In the genomic region with DNA sequence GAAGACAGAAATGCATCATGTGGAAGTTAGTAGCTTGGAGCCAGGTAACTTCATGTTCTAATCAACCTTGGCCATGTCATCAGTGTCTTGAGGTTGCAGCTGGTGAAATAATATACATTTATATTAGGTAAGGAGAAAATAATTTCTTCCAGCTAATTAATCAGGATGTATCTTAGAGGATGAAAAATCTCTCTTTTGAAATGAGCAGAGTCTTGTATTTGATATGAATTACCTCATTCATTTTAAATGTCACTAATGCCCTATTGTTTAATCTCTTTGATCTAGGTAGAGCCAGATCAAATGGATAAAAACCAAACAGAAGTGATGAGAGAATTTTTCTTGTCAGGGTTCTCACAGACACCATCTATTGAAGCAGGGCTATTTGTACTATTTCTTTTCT, we compare ENCODE assay signal across 12 cellular contexts. TPM values are rescaled to one million over a fixed set of nuclear protein-coding genes. Genes with fewer than 3 reads are reported as not detected.
"Had no signal": no experiment of that assay in that cellular context is flagged by ENCODE, and none has a peak within 500 bp of the region (broad histone marks: within the 10 kb centered on the region; RNA-seq: fewer than 3 reads in every experiment).

Gene OR4Q2, plus strand, starts transcription at position 301 of the 400 bp plus-strand sequence.

- FAIRE-seq: H1, H54 had no signal

- H3K36me3 ChIP-seq: HAP-1 had no signal

- H3K27ac ChIP-seq: GM23248 had no signal

- H3K4me1 ChIP-seq: HAP-1 had no signal

- H3K4me2 ChIP-seq: GM23338 had no signal

- H3K9me3 ChIP-seq: HAP-1 had no signal

- ATAC-seq: GM23338, HCT116 had no signal

- DNase-seq: GM23248, GOT3, H7, H9, HCEC 1CT, HFFc6 had no signal

- H2AFZ ChIP-seq: GM23248, GM23338 had no signal

- H3K9ac ChIP-seq: GM23248 had no signal

- H3K4me3 ChIP-seq: GM23248, GM23338, HAP-1 had no signal

RNA-seq across cellular contexts. Expression of gene OR4Q2, which starts in this region (rescaled TPM):
- total RNA-seq: GM23248, GM23338, H1, H4, H7, H9, HFFc6 had no signal
- polyA plus RNA-seq: GM23248, GM23338, H1 had no signal
